1 cellular context compared by ENCODE assay signal in genomic region chr11:85723088-85723487, GRCh38.
TF ChIP-seq lines count a peak whose summit lies in the region.

No MANE protein-coding gene starts in this region.

TF ChIP-seq in IMR-90, 13 proteins besides CTCF, POLR2A, EP300 and RAD21:
- TF ChIP-seq CEBPB (IDR thresholded peaks at IDR 0.05; ENCODE audit: low read depth, low read length) (no peak), MAFK (IDR thresholded peaks at IDR 0.05; ENCODE audit: low read depth, low read length) (no peak), MXI1 (IDR thresholded peaks at IDR 0.05; ENCODE audit: borderline replicate concordance, low read depth, low read length) (no peak), CHD1 (IDR thresholded peaks at IDR 0.05; ENCODE audit: low read depth, low read length) (no peak), MAZ (IDR thresholded peaks at IDR 0.05; ENCODE audit: borderline replicate concordance, low read depth, low read length) (no peak), FOS (IDR thresholded peaks at IDR 0.05; ENCODE audit: low read depth, low read length) (no peak), BHLHE40 (IDR thresholded peaks at IDR 0.05; ENCODE audit: low read depth, low read length) (no peak), RCOR1 (IDR thresholded peaks at IDR 0.05; ENCODE audit: insufficient replicate concordance, low read length) (no peak), USF2 (IDR thresholded peaks at IDR 0.05; ENCODE audit: low read depth, low read length) (no peak), ELK1 (IDR thresholded peaks at IDR 0.05; ENCODE audit: borderline replicate concordance, low read depth, low read length) (no peak), NFE2L2 (IDR thresholded peaks at IDR 0.05; ENCODE audit: low read depth, low read length) (no peak), RFX5 (IDR thresholded peaks at IDR 0.05; ENCODE audit: low read depth, low read length) (no peak), SMC3 (IDR thresholded peaks at IDR 0.05; ENCODE audit: low read depth, low read length) (no peak)
